22 cellular contexts compared by ENCODE assay signal in the genomic region with DNA sequence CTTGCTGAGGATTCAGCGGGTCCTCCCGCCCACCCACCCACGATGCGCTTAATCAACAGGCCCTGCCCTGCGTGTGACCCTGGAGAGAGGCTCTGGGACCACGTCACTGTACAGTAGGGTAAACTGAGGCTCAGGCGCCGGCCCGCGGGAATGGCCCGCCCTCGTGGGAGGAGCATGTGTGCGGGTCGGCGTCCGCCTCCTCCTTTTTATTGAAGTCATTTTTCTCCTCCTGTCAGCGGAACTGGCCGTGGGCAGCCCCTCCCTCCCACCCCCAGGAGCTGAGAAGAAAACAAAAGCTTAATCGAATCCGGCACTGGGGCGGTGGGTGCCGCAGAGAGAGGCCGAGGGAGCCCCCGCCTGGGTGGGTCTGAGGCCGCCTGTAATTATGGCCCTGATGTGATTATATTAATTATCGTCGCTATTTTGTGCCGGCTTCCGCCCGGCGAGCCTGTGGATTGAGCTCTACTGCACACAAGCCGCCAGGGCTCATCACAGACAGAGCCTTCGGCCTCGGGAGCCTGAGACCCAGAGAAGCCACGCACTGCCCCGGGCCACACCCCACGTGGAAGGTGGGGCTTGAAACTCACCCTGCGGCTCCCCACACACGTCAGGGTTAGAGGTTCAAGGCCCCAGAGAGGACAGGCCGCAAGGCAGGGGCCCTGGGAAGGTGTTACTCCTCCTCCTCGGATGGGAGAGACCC. TPM values are rescaled to one million over a fixed set of nuclear protein-coding genes. Genes with fewer than 3 reads are reported as not detected.
DNase-seq lines count a peak whose midpoint lies in the region; ATAC-seq and TF ChIP-seq lines count a peak whose summit lies in the region.
"Had no signal": no experiment of that assay in that cellular context is flagged by ENCODE, and none has a peak within 500 bp of the region (broad histone marks: within the 10 kb centered on the region; RNA-seq: fewer than 3 reads in every experiment).

No MANE protein-coding gene starts in this region.

- H3K27me3 ChIP-seq in lower lobe of right lung (ENCODE audit: low read depth): peaks cover 47% of the 10 kb centered on the region
- H3K27me3 ChIP-seq: vagina had no signal

- no peaks in the 10 kb centered on the region for H3K9me3 ChIP-seq in lower lobe of right lung
- H3K9me3 ChIP-seq: vagina had no signal

- no peak for TF ChIP-seq CTCF in natural killer cell (IDR thresholded peaks at IDR 0.05)
- TF ChIP-seq CTCF in lower lobe of right lung (IDR thresholded peaks at IDR 0.05): no peak

- no peaks in the 10 kb centered on the region for H3K4me1 Mint-ChIP-seq in natural killer cell treated with Interleukin-12 subunit alpha and Interleukin-12 subunit beta and Interleukin-15 and Interleukin-18, amount 100 ng/mL, for 72 hours (ENCODE audit: low read depth in 2 of 2)
- H3K4me1 Mint-ChIP-seq in natural killer cell: no peaks in the 10 kb centered on the region
- H3K4me1 Mint-ChIP-seq: IgD-negative memory B cell, WTC11 had no signal

- no peaks in the 10 kb centered on the region for H3K9me3 Mint-ChIP-seq in natural killer cell treated with Interleukin-12 subunit alpha and Interleukin-12 subunit beta and Interleukin-15 and Interleukin-18, amount 100 ng/mL, for 72 hours
- no peaks in the 10 kb centered on the region for H3K9me3 Mint-ChIP-seq in natural killer cell
- H3K9me3 Mint-ChIP-seq: dendritic cell treated with granulocyte-macrophage colony-stimulating factor and Interleukin-4, amounts not matched to agents 40 ng/mL and 50 ng/mL, for 4 days; IgD-negative memory B cell; stimulated activated naive CD8-positive, alpha-beta T cell treated with anti-CD3 and anti-CD28 coated beads, Interleukin-15, amount 100 ng/mL, for 72 hours; WTC11 had no signal

- peaks cover 0 to 3% of the 10 kb centered on the region in 2 donors for H3K27me3 Mint-ChIP-seq in natural killer cell treated with Interleukin-12 subunit alpha and Interleukin-12 subunit beta and Interleukin-15 and Interleukin-18, amount 100 ng/mL, for 72 hours
- H3K27me3 Mint-ChIP-seq in natural killer cell (ENCODE audit: low read depth in 2 of 2): peaks cover 0 to 2% of the 10 kb centered on the region in 2 donors

- H3K36me3 ChIP-seq in lower lobe of right lung: no peaks in the 10 kb centered on the region
- H3K36me3 ChIP-seq: vagina had no signal

- H3K27ac Mint-ChIP-seq in natural killer cell treated with Interleukin-12 subunit alpha and Interleukin-12 subunit beta and Interleukin-15 and Interleukin-18, amount 100 ng/mL, for 72 hours: no peak overlapping the region
- H3K27ac Mint-ChIP-seq in natural killer cell: no peak overlapping the region
- H3K27ac Mint-ChIP-seq: dendritic cell treated with granulocyte-macrophage colony-stimulating factor and Interleukin-4, amounts not matched to agents 40 ng/mL and 50 ng/mL, for 4 days; IgD-negative memory B cell; stimulated activated naive CD8-positive, alpha-beta T cell treated with anti-CD3 and anti-CD28 coated beads, Interleukin-15, amount 100 ng/mL, for 72 hours had no signal

- no peak for ATAC-seq in natural killer cell treated with Interleukin-12 subunit alpha and Interleukin-12 subunit beta and Interleukin-15 and Interleukin-18, amount 100 ng/mL, for 72 hours
- ATAC-seq in natural killer cell (no peak), lower lobe of right lung (no peak), GM21423 (IDR thresholded peaks at IDR 0.05; ENCODE audit: unreplicated experiment) (no peak), GM21360 (IDR thresholded peaks at IDR 0.05; ENCODE audit: unreplicated experiment) (no peak)
- ATAC-seq: Panc1; stimulated activated naive CD8-positive, alpha-beta T cell treated with anti-CD3 and anti-CD28 coated beads, Interleukin-15, amount 100 ng/mL, for 72 hours; WTC11 had no signal

- no peak overlapping the region for H3K27ac ChIP-seq in lower lobe of right lung
- H3K27ac ChIP-seq: vagina had no signal

- no peaks in the 10 kb centered on the region for H3K4me1 ChIP-seq in lower lobe of right lung

- intact Hi-C loops in natural killer cell (cut with micrococcal nuclease): no loop called here
- intact Hi-C loops in lower lobe of right lung (cut with DNase I): no loop called here

- H3K4me3 Mint-ChIP-seq in natural killer cell treated with Interleukin-12 subunit alpha and Interleukin-12 subunit beta and Interleukin-15 and Interleukin-18, amount 100 ng/mL, for 72 hours: no peak overlapping the region
- no peak overlapping the region for H3K4me3 Mint-ChIP-seq in natural killer cell
- H3K4me3 Mint-ChIP-seq: dendritic cell treated with granulocyte-macrophage colony-stimulating factor and Interleukin-4, amounts not matched to agents 40 ng/mL and 50 ng/mL, for 4 days; IgD-negative memory B cell; stimulated activated naive CD8-positive, alpha-beta T cell treated with anti-CD3 and anti-CD28 coated beads, Interleukin-15, amount 100 ng/mL, for 72 hours; WTC11 had no signal

- H3K4me3 ChIP-seq in lower lobe of right lung: peak overlapping the region; percentile 5

- no peaks in the 10 kb centered on the region for H3K36me3 Mint-ChIP-seq in natural killer cell treated with Interleukin-12 subunit alpha and Interleukin-12 subunit beta and Interleukin-15 and Interleukin-18, amount 100 ng/mL, for 72 hours
- no peaks in the 10 kb centered on the region for H3K36me3 Mint-ChIP-seq in natural killer cell
- H3K36me3 Mint-ChIP-seq: IgD-negative memory B cell, WTC11 had no signal

- peak; percentile 46 for DNase-seq in natural killer cell treated with Interleukin-12 subunit alpha and Interleukin-12 subunit beta and Interleukin-15 and Interleukin-18, amount 100 ng/mL, for 72 hours (ENCODE audit: low spot score)
- DNase-seq in natural killer cell (no peak), SK-N-DZ (ENCODE audit: low spot score) (peak; percentile 85), lower lobe of right lung (peak; percentile 41), NCI-H2029 treated with DMSO at 0.1 percent for 48 hours (lab: John Stamatoyannopoulos, UW) (no peak), ureter (ENCODE audit: low spot score) (no peak)
- DNase-seq: activated gamma-delta T cell treated with Interleukin-2 at 50 U/mL for 16 hours; Calu3; erythroblast; GDM1; HCEC 1CT; islet precursor cell; NCI-H510A; stimulated activated naive CD8-positive, alpha-beta T cell treated with anti-CD3 and anti-CD28 coated beads, Interleukin-15, amount 100 ng/mL, for 72 hours had no signal

RNA-seq across cellular contexts. Expression of gene C2CD4C, which starts 7.0 kb away (rescaled TPM):
- total RNA-seq in natural killer cell treated with Interleukin-12 subunit alpha and Interleukin-12 subunit beta and Interleukin-15 and Interleukin-18, amount 100 ng/mL, for 72 hours: not detected
- not detected for total RNA-seq in natural killer cell
- 8.0 and 11.7 TPM in 2 replicates for polyA plus RNA-seq in SK-N-DZ (2014; cell fraction: cytosol; rRNA removed)
- 26.7 and 31.2 TPM in 2 replicates for polyA plus RNA-seq in SK-N-DZ (2014; cell fraction: nucleus; rRNA removed)
- total RNA-seq in lower lobe of right lung: 2.2 TPM
- total RNA-seq in ureter: 1.1 TPM
- total RNA-seq: mononuclear cell had no signal
- polyA plus RNA-seq: IgD-negative memory B cell had no signal

RNA-seq across cellular contexts. Expression of gene MIER2, which starts 57.4 kb away (rescaled TPM):
- total RNA-seq in natural killer cell treated with Interleukin-12 subunit alpha and Interleukin-12 subunit beta and Interleukin-15 and Interleukin-18, amount 100 ng/mL, for 72 hours: 10 to 100 TPM; 26.2 to 39.4 TPM
- 10 to 100 TPM; 14.8 to 17.7 (median 15.4) TPM for total RNA-seq in natural killer cell
- polyA plus RNA-seq in SK-N-DZ (2014; cell fraction: cytosol; rRNA removed): 51.4 and 59.5 TPM in 2 replicates
- 42.3 and 53.4 TPM in 2 replicates for polyA plus RNA-seq in SK-N-DZ (2014; cell fraction: nucleus; rRNA removed)
- total RNA-seq in lower lobe of right lung: 39.4 TPM
- 37.9 TPM for total RNA-seq in ureter

RNA-seq across cellular contexts. Expression of gene SHC2, which starts 58.8 kb away (rescaled TPM):
- total RNA-seq in natural killer cell treated with Interleukin-12 subunit alpha and Interleukin-12 subunit beta and Interleukin-15 and Interleukin-18, amount 100 ng/mL, for 72 hours: under 1 TPM in 1 of 2 donors, not detected in 1; 0.67 TPM
- under 1 TPM in 1 of 3 donors, not detected in 2; 0.75 TPM for total RNA-seq in natural killer cell
- polyA plus RNA-seq in SK-N-DZ (2014; cell fraction: cytosol; rRNA removed): 18.4 and 19.9 TPM in 2 replicates
- polyA plus RNA-seq in SK-N-DZ (2014; cell fraction: nucleus; rRNA removed): 143 and 144 TPM in 2 replicates
- total RNA-seq in lower lobe of right lung: 24.0 TPM
- total RNA-seq in ureter: 27.6 TPM
- polyA plus RNA-seq: IgD-negative memory B cell had no signal

Comparison
In these comparisons a context has a peak if more than half of its experiments do, and no peak if none do; other contexts are left out.
1. DNase-seq: peak in natural killer cell treated with Interleukin-12 subunit alpha and Interleukin-12 subunit beta and Interleukin-15 and Interleukin-18, amount 100 ng/mL, for 72 hours (single experiment), SK-N-DZ (single experiment) and lower lobe of right lung (single experiment); none in natural killer cell (single experiment), NCI-H2029 treated with DMSO at 0.1 percent for 48 hours (single experiment) and ureter (single experiment).
2. RNA of gene SHC2, which starts 58.8 kb away (total RNA-seq): 27.6 TPM in ureter (single experiment) and 24.0 TPM in lower lobe of right lung (single experiment); 0.67 TPM in natural killer cell treated with Interleukin-12 subunit alpha and Interleukin-12 subunit beta and Interleukin-15 and Interleukin-18, amount 100 ng/mL, for 72 hours and 0.75 TPM in natural killer cell; every median in the first group is over 10 times any median in the second.